ENCODE assay signal across 9 cellular contexts in genomic region chr11:1390603-1391164, GRCh38. TPM values are rescaled to one million over a fixed set of nuclear protein-coding genes. Genes with fewer than 3 reads are reported as not detected.
DNase-seq lines count a peak whose midpoint lies in the region; ATAC-seq and TF ChIP-seq lines count a peak whose summit lies in the region.
"Had no signal": no experiment of that assay in that cellular context is flagged by ENCODE, and none has a peak within 500 bp of the region (broad histone marks: within the 10 kb centered on the region; RNA-seq: fewer than 3 reads in every experiment).

No MANE protein-coding gene starts in this region.

- no peak overlapping the region for H4K91ac ChIP-seq in neuronal stem cell (ENCODE audit: low read depth, low read length, poor library complexity)

- CTCF ChIA-PET in Calu3 (lab: Charles Lee): no interaction called here

- H2BK12ac ChIP-seq in neuronal stem cell (ENCODE audit: low read length): no peak overlapping the region

- H2AFZ ChIP-seq in neuronal stem cell (ENCODE audit: low read length): peak overlapping the region; percentile 83

- H3K14ac ChIP-seq in neuronal stem cell (ENCODE audit: low read length): no peak overlapping the region

- no peak overlapping the region for H3K4ac ChIP-seq in neuronal stem cell (ENCODE audit: low read length)

- no peak overlapping the region for H2BK15ac ChIP-seq in neuronal stem cell (ENCODE audit: low read length)

- peak overlapping the region; percentile 26 for H3K4me3 Mint-ChIP-seq in Calu3 (ENCODE audit: low read depth, unreplicated experiment)

- no CpG with 5 or more reads among the region's 66 CpGs for WGBS in neuronal stem cell (ENCODE audit: extremely low coverage in 2 of 2, insufficient read length in 2 of 2, insufficient replicate concordance in 1 of 2), 2 donors

- H3K27me3 Mint-ChIP-seq in Calu3 (ENCODE audit: unreplicated experiment): peaks cover 49% of the 10 kb centered on the region

- peak overlapping the region; percentile 44 for H3K4me3 ChIP-seq in MG63
- no peak overlapping the region for H3K4me3 ChIP-seq in fibroblast of villous mesenchyme (ENCODE audit: low read depth, low read length)
- peak overlapping the region; percentile 94 to 97 for H3K4me3 ChIP-seq in neuronal stem cell (ENCODE audit: low read length in 2 of 2)

- H3K36me3 ChIP-seq in MG63: no peaks in the 10 kb centered on the region
- H3K36me3 ChIP-seq in neuronal stem cell (replicated peaks in 1 of 2; ENCODE audit: control insufficient read depth in 2 of 2, insufficient read depth in 2 of 2, low read length in 2 of 2): peaks cover 0 to 12% of the 10 kb centered on the region in 2 donors

- TF ChIP-seq CTCF in Calu3 (IDR thresholded peaks at IDR 0.05; ENCODE audit: unreplicated experiment) (no peak), fibroblast of villous mesenchyme (IDR thresholded peaks at IDR 0.05; ENCODE audit: insufficient read depth, low read depth, low read length) (no peak)

- H3K23ac ChIP-seq in neuronal stem cell (ENCODE audit: low read depth, low read length, poor library complexity): peak overlapping the region; percentile 65

- H3K4me2 ChIP-seq in neuronal stem cell (ENCODE audit: insufficient read depth, low read length, poor library complexity, severe bottlenecking): peak overlapping the region; percentile 69

- peak overlapping the region; percentile 92 for H3K18ac ChIP-seq in neuronal stem cell (ENCODE audit: low read length)

- no TSS peak for BruUV-seq in Calu3 (replicated peaks; lab: Mats Ljungman, UMichigan)

- no peak overlapping the region for H2BK120ac ChIP-seq in neuronal stem cell (ENCODE audit: low read depth, low read length)

- H4K8ac ChIP-seq in neuronal stem cell (ENCODE audit: low read depth, low read length): no peak overlapping the region

- H2BK5ac ChIP-seq in neuronal stem cell (ENCODE audit: low read length): no peak overlapping the region

- no peaks in the 10 kb centered on the region for H3K9me3 Mint-ChIP-seq in Calu3 (ENCODE audit: low read depth, unreplicated experiment)

- no peak overlapping the region for H3K27ac Mint-ChIP-seq in Calu3 (ENCODE audit: unreplicated experiment)

- H3K36me3 Mint-ChIP-seq in Calu3 (ENCODE audit: insufficient read depth, unreplicated experiment): peaks cover 6% of the 10 kb centered on the region

- peak overlapping the region; percentile 53 for H2AK5ac ChIP-seq in neuronal stem cell (ENCODE audit: low read depth, low read length)

- intact Hi-C loops in Calu3 (cut with micrococcal nuclease; ENCODE audit: unreplicated experiment): no loop called here

- H3K4me1 Mint-ChIP-seq in Calu3 (ENCODE audit: low read depth, unreplicated experiment): no peaks in the 10 kb centered on the region

- DNase-seq in Calu3 (no peak), MG63 (peak; percentile 26), fibroblast of villous mesenchyme (ENCODE audit: low read depth) (peak; percentile 9), neuronal stem cell (ENCODE audit: low spot score) (no peak), HT-29 (ENCODE audit: low spot score) (no peak), GDM1 (lab: John Stamatoyannopoulos, UW) (no peak)
- DNase-seq: activated effector memory CD4-positive, alpha-beta T cell treated with anti-CD3 and anti-CD28 coated beads, Interleukin-2, amount 50 U/mL, for 16 hours had no signal

- H3K9ac ChIP-seq in neuronal stem cell (ENCODE audit: low read depth, low read length, poor library complexity): peak overlapping the region; percentile 94

- H3K9me3 ChIP-seq in MG63 (no peaks in the 10 kb centered on the region), neuronal stem cell (replicated peaks in 1 of 2; ENCODE audit: control insufficient read depth in 2 of 2, insufficient read depth in 1 of 2, low read depth in 1 of 2, low read length in 2 of 2) (peaks cover 2% of the 10 kb centered on the region in 2 donors)

- peaks cover 27% of the 10 kb centered on the region for H3K79me1 ChIP-seq in neuronal stem cell (ENCODE audit: low read depth, low read length)

- no peak for ATAC-seq in HG02623 (IDR thresholded peaks at IDR 0.05; ENCODE audit: unreplicated experiment)
- ATAC-seq in GM21619 (IDR thresholded peaks at IDR 0.05; ENCODE audit: unreplicated experiment): no peak

- no peak overlapping the region for H3K27ac ChIP-seq in neuronal stem cell (replicated peaks; ENCODE audit: low read length)

- H3K4me1 ChIP-seq in neuronal stem cell (ENCODE audit: control insufficient read depth in 2 of 2, insufficient read depth in 1 of 2, low read depth in 1 of 2, low read length in 2 of 2): peaks cover 15 to 17% of the 10 kb centered on the region in 2 donors

- H3K27me3 ChIP-seq in MG63 (no peaks in the 10 kb centered on the region), neuronal stem cell (ENCODE audit: control insufficient read depth in 3 of 3, insufficient read depth in 3 of 3, low read depth in 1 of 3, low read length in 3 of 3) (peaks cover 0 to 20% (median 0%) of the 10 kb centered on the region in 3 experiments)

RNA-seq across cellular contexts. Expression of gene BRSK2, which starts 0.9 kb away (rescaled TPM):
- total RNA-seq in Calu3 (2022) (2.6 and 8.8 TPM in 2 replicates), fibroblast of villous mesenchyme (under 0.01 TPM in 2 replicates)
- total RNA-seq in MG63 (2014; rRNA removed; shearing (Covaris generic); ENCODE audit: low replicate concordance): 4.7 and 6.9 TPM in 2 replicates
- 24.4 TPM for polyA plus RNA-seq in neuronal stem cell (2013, experiment 1 of 2)
- 23.0 TPM for polyA plus RNA-seq in neuronal stem cell (2013, experiment 2 of 2)
- 0.52 and 0.76 TPM in 2 replicates for total RNA-seq in HT-29 (2014; rRNA removed; shearing (Covaris generic))

Comparison
In these comparisons a context has a peak if more than half of its experiments do, and no peak if none do; other contexts are left out.
1. DNase-seq: peak in MG63 (single experiment) and fibroblast of villous mesenchyme (single experiment); none in Calu3 (single experiment), neuronal stem cell (single experiment), HT-29 (single experiment) and GDM1 (single experiment).